ENCODE assay signal across 17 cellular contexts in genomic region chr2:12950957-12951656, GRCh38.
DNase-seq lines count a peak whose midpoint lies in the region; ATAC-seq and TF ChIP-seq lines count a peak whose summit lies in the region.
"Had no signal": no experiment of that assay in that cellular context is flagged by ENCODE, and none has a peak within 500 bp of the region (broad histone marks: within the 10 kb centered on the region; RNA-seq: fewer than 3 reads in every experiment).

No MANE protein-coding gene starts in this region.

- no peak overlapping the region for H3K4me3 ChIP-seq in mesodermal cell (ENCODE audit: extremely low read depth, insufficient read depth, low read length, poor library complexity, severe bottlenecking)
- no peak overlapping the region for H3K4me3 ChIP-seq in Caco-2 (ENCODE audit: low read depth, low read length)
- H3K4me3 ChIP-seq: ascending aorta, lung, thoracic aorta had no signal

- H3K4me1 ChIP-seq in mesodermal cell (ENCODE audit: control insufficient read depth, insufficient read depth, low read length, poor library complexity, severe bottlenecking) (peaks cover 14% of the 10 kb centered on the region), Caco-2 (0 out of 2 replicates have a peak, but pooled peaks cover 6% of the 10 kb centered on the region)
- H3K4me1 ChIP-seq: ascending aorta had no signal

- peak overlapping the region; percentile 11 for H3K4me3 Mint-ChIP-seq in dendritic cell treated with granulocyte-macrophage colony-stimulating factor and Interleukin-4, amounts not matched to agents 40 ng/mL and 50 ng/mL, for 4 days
- H3K4me3 Mint-ChIP-seq in Caco-2 (ENCODE audit: unreplicated experiment), result no peak overlapping the region
- H3K4me3 Mint-ChIP-seq: activated CD4-positive, alpha-beta memory T cell treated with anti-CD3 and anti-CD28 coated beads, Interleukin-2, amount 10 ng/mL, durations not matched to agents 7 days and 5 days had no signal

- 74 to 77% methylated on average over 4 to 5 of the region's 8 CpGs for WGBS in mesodermal cell (ENCODE audit: insufficient coverage in 2 of 2), 2 experiments

- no TSS peak for BruUV-seq in Caco-2 (replicated peaks; lab: Mats Ljungman, UMichigan)

- DNase-seq in AG20443 (ENCODE audit: low spot score) (peak; percentile 45), MV-4-11 (lab: John Stamatoyannopoulos, UW) (peak; percentile 15), sciatic nerve (ENCODE audit: low spot score) (no peak), Caco-2 (no peak), NCI-H1048 (lab: John Stamatoyannopoulos, UW) (no peak), T1000 (lab: John Stamatoyannopoulos, UW) (no peak)
- DNase-seq: activated CD4-positive, alpha-beta memory T cell treated with anti-CD3 and anti-CD28 coated beads, Interleukin-2, amount 10 ng/mL, durations not matched to agents 7 days and 5 days; AML-193; hippocampal formation; NCI-H187 treated with DMSO at 0.1 percent for 48 hours; NCI-H524; RPMI8226 had no signal

- H3K27me3 Mint-ChIP-seq in dendritic cell treated with granulocyte-macrophage colony-stimulating factor and Interleukin-4, amounts not matched to agents 40 ng/mL and 50 ng/mL, for 4 days, result peaks cover 18% of the 10 kb centered on the region
- H3K27me3 Mint-ChIP-seq in Caco-2 (ENCODE audit: insufficient read depth, unreplicated experiment), result peaks cover 5% of the 10 kb centered on the region

- peak overlapping the region; percentile 60 for H3K27ac ChIP-seq in mesodermal cell (ENCODE audit: low read depth, low read length, severe bottlenecking)
- H3K27ac ChIP-seq: ascending aorta, thoracic aorta had no signal

- intact Hi-C loops in dendritic cell treated with granulocyte-macrophage colony-stimulating factor and Interleukin-4, amounts not matched to agents 40 ng/mL and 50 ng/mL, for 4 days (cut with micrococcal nuclease), result no loop called here
- intact Hi-C loops in sciatic nerve (cut with DNase I) (no loop called here), Caco-2 (cut with micrococcal nuclease; ENCODE audit: unreplicated experiment) (no loop called here)

- CTCF ChIA-PET in Caco-2 (lab: Charles Lee), result no interaction called here

- peaks cover 2% of the 10 kb centered on the region; the same call in 1 of the 2 replicates for H3K27me3 ChIP-seq in Caco-2 (replicated peaks; ENCODE audit: control insufficient read depth, insufficient read depth, low read length)
- H3K27me3 ChIP-seq: ascending aorta had no signal

- H3K27ac Mint-ChIP-seq in dendritic cell treated with granulocyte-macrophage colony-stimulating factor and Interleukin-4, amounts not matched to agents 40 ng/mL and 50 ng/mL, for 4 days, result no peak overlapping the region
- H3K27ac Mint-ChIP-seq in Caco-2 (ENCODE audit: unreplicated experiment), result no peak overlapping the region
- H3K27ac Mint-ChIP-seq: activated CD4-positive, alpha-beta memory T cell treated with anti-CD3 and anti-CD28 coated beads, Interleukin-2, amount 10 ng/mL, durations not matched to agents 7 days and 5 days had no signal

- TF ChIP-seq CTCF in Caco-2 (IDR thresholded peaks at IDR 0.05; ENCODE audit: insufficient read depth in 1 of 2, low read depth in 1 of 2, low read length in 1 of 2, severe bottlenecking in 1 of 2, unreplicated experiment in 1 of 2), result no peak

- POLR2A ChIA-PET in Caco-2 (lab: Charles Lee), result no interaction called here

- H3K9me3 Mint-ChIP-seq in dendritic cell treated with granulocyte-macrophage colony-stimulating factor and Interleukin-4, amounts not matched to agents 40 ng/mL and 50 ng/mL, for 4 days, result no peaks in the 10 kb centered on the region
- H3K9me3 Mint-ChIP-seq in Caco-2 (ENCODE audit: unreplicated experiment), result no peaks in the 10 kb centered on the region
- H3K9me3 Mint-ChIP-seq: activated CD4-positive, alpha-beta memory T cell treated with anti-CD3 and anti-CD28 coated beads, Interleukin-2, amount 10 ng/mL, durations not matched to agents 7 days and 5 days had no signal

- H3K36me3 Mint-ChIP-seq in dendritic cell treated with granulocyte-macrophage colony-stimulating factor and Interleukin-4, amounts not matched to agents 40 ng/mL and 50 ng/mL, for 4 days (ENCODE audit: low read depth), result no peaks in the 10 kb centered on the region
- no peaks in the 10 kb centered on the region for H3K36me3 Mint-ChIP-seq in Caco-2 (ENCODE audit: insufficient read depth, unreplicated experiment)

- no peak for ATAC-seq in sciatic nerve

- peaks cover 10% of the 10 kb centered on the region for H3K4me1 Mint-ChIP-seq in dendritic cell treated with granulocyte-macrophage colony-stimulating factor and Interleukin-4, amounts not matched to agents 40 ng/mL and 50 ng/mL, for 4 days (ENCODE audit: low read depth)
- peaks cover 7% of the 10 kb centered on the region for H3K4me1 Mint-ChIP-seq in Caco-2 (ENCODE audit: low read depth, unreplicated experiment)

- H3K9me3 ChIP-seq in mesodermal cell (ENCODE audit: control insufficient read depth, low read length) (no peaks in the 10 kb centered on the region), Caco-2 (no peaks in the 10 kb centered on the region)
- H3K9me3 ChIP-seq: ascending aorta, thoracic aorta had no signal

- H3K36me3 ChIP-seq in mesodermal cell (ENCODE audit: control insufficient read depth, insufficient read depth, low read length), result no peaks in the 10 kb centered on the region
- H3K36me3 ChIP-seq in Caco-2 (ENCODE audit: control insufficient read depth, insufficient read depth, low read length), result no peaks in the 10 kb centered on the region
- H3K36me3 ChIP-seq: ascending aorta, thoracic aorta had no signal

Comparison
In these comparisons a context has a peak if more than half of its experiments do, and no peak if none do; other contexts are left out.
1. DNase-seq: peak in AG20443 (single experiment) and MV-4-11 (single experiment); none in sciatic nerve (single experiment), Caco-2 (0 of 2), NCI-H1048 (single experiment) and T1000 (single experiment).